Comparison of ENCODE assay signal across 28 cellular contexts in genomic region chr4:163697121-163697520, GRCh38.
A peak's percentile ranks its signal among the peaks of the same experiment; 100 is the strongest.
DNase-seq lines count a peak whose midpoint lies in the region; ATAC-seq, FAIRE-seq and TF ChIP-seq lines count a peak whose summit lies in the region.
"Had no signal": no experiment of that assay in that cellular context is flagged by ENCODE, and none has a peak within 500 bp of the region (broad histone marks: within the 10 kb centered on the region; RNA-seq: fewer than 3 reads in every experiment).

No MANE protein-coding gene starts in this region.

- no peak overlapping the region for H3K4me3 ChIP-seq in fibroblast of mammary gland (ENCODE audit: control insufficient read depth, low read depth, low read length)
- H3K4me3 ChIP-seq: coronary artery, GM23338, heart right ventricle, mucosa of descending colon, transverse colon had no signal

- TF ChIP-seq CTCF in RWPE1 (conservative IDR thresholded peaks at IDR 0.05; ENCODE audit: low read depth) (no peak), fibroblast of mammary gland (conservative IDR thresholded peaks at IDR 0.05; ENCODE audit: control insufficient read depth, insufficient read depth, low read depth, low read length) (no peak)

- no peak for FAIRE-seq in urothelium cell line (lab: Jason Lieb, UNC)

- POLR2A ChIA-PET in RWPE1 (lab: Yijun Ruan, JAX; ENCODE audit: low non-redundant PET): no interaction called here

- no peak overlapping the region for H3K27ac ChIP-seq in RWPE1
- H3K27ac ChIP-seq: coronary artery, heart right ventricle, transverse colon had no signal

- CTCF ChIA-PET in RWPE1 (lab: Yijun Ruan, JAX): interaction anchor here (0.5 to 0.8 kb wide), 2 partner anchors 58 to 576 kb away, joined by 3 to 4 read pairs; no protein-coding TSS in a partner anchor

- peak; percentile 46 for DNase-seq in HS-5 (ENCODE audit: low read depth)
- DNase-seq in RWPE1 (ENCODE audit: low spot score): peak; percentile 40
- peak; percentile 57 for DNase-seq in fibroblast of mammary gland (ENCODE audit: low read depth)
- DNase-seq in urothelium cell line (ENCODE audit: low spot score): peak; percentile 4
- DNase-seq: activated CD4-positive, alpha-beta T cell treated with anti-CD3 and anti-CD28 coated beads for 36 hours; activated effector memory CD4-positive, alpha-beta T cell treated with Interleukin-2 at 50 U/mL for 16 hours; activated T-cell treated with anti-CD3 and anti-CD28 coated beads for 4 hours; Caco-2; effector CD8-positive, alpha-beta T cell; GF-D8; heart right ventricle; kidney glomerular epithelial cell; mucosa of descending colon; NCI-H1417 treated with DMSO at 0.1 percent for 48 hours; NCI-H2029 treated with DMSO at 0.1 percent for 48 hours; NCI-H526 treated with DMSO at 0.1 percent for 48 hours; NK-92 treated with Interleukin-12 subunit alpha and Interleukin-12 subunit beta, amount 100 ng/mL, for 24 hours; SIG-M5; T-helper 9 cell; transverse colon had no signal

- no peak for ATAC-seq in HG03175 (IDR thresholded peaks at IDR 0.05; ENCODE audit: unreplicated experiment)
- ATAC-seq in GM21737 (IDR thresholded peaks at IDR 0.05; ENCODE audit: unreplicated experiment): no peak
- ATAC-seq in HG03135 (IDR thresholded peaks at IDR 0.05; ENCODE audit: unreplicated experiment): no peak
- ATAC-seq: activated CD4-positive, alpha-beta T cell treated with anti-CD3 and anti-CD28 coated beads for 36 hours; activated naive CD4-positive, alpha-beta T cell treated with anti-CD3 and anti-CD28 coated beads, Interleukin-2, amount 50 U/mL, for 72 hours; GM23338; heart right ventricle; mucosa of descending colon; natural killer cell treated with Interleukin-12 subunit alpha and Interleukin-12 subunit beta and Interleukin-15 and Interleukin-18, amount 100 ng/mL, for 72 hours; stimulated activated memory B cell treated with anti-CD40 and anti-IgM and Interleukin-4, amounts not matched to agents 10 μg/mL and 1 μg/mL and 100 μg/mL, for 72 hours had no signal

Comparison
In these comparisons a context has a peak if more than half of its experiments do, and no peak if none do; other contexts are left out.
1. DNase-seq: peak in every context shown above with its lines; median percentile 57 in fibroblast of mammary gland; 46 in HS-5; 40 in RWPE1; 4 in urothelium cell line.